In genomic region chr17:62064791-62065563, GRCh38 we compare ENCODE assay signal across 8 cellular contexts. TPM values are rescaled to one million over a fixed set of nuclear protein-coding genes. Genes with fewer than 3 reads are reported as not detected.
DNase-seq lines count a peak whose midpoint lies in the region; ATAC-seq, FAIRE-seq and TF ChIP-seq lines count a peak whose summit lies in the region.

Gene MED13 (minus strand): TSS chr17:62065278. CDS start chr17:62065205, 73 bp downstream.

- peak; percentile 57 for DNase-seq in NCI-H146 (lab: John Stamatoyannopoulos, UW)
- no peak for DNase-seq in NCI-H146 treated with DMSO at 0.1 percent for 48 hours (lab: John Stamatoyannopoulos, UW; ENCODE audit: unreplicated experiment)
- DNase-seq in activated naive CD8-positive, alpha-beta T cell treated with anti-CD3 and anti-CD28 coated beads for 36 hours: peak; percentile 57
- DNase-seq in Right ventricle myocardium inferior (ENCODE audit: missing footprints): peak; percentile 81
- peak; percentile 84 to 92 (median 88) for DNase-seq in pancreas
- peak; percentile 62 to 82 for DNase-seq in tibial artery

- H3K27ac Mint-ChIP-seq in activated naive CD8-positive, alpha-beta T cell treated with anti-CD3 and anti-CD28 coated beads for 36 hours: peak within 1 kb of the TSS; percentile 98

- H3K9me2 ChIP-seq in SU-DHL-6 (replicated peaks; ENCODE audit: insufficient read depth, low read length): no peaks in the 10 kb centered on the region

- peaks cover 31% of the 10 kb centered on the region for H3K4me1 Mint-ChIP-seq in activated naive CD8-positive, alpha-beta T cell treated with anti-CD3 and anti-CD28 coated beads for 36 hours

- peaks cover 5% of the 10 kb centered on the region; the same call in 1 of the 2 replicates for H3F3A ChIP-seq in SU-DHL-6 (ENCODE audit: insufficient read depth)

- no peaks in the 10 kb centered on the region for H3K27me3 Mint-ChIP-seq in activated naive CD8-positive, alpha-beta T cell treated with anti-CD3 and anti-CD28 coated beads for 36 hours

- H3K27me3 ChIP-seq in SU-DHL-6 (ENCODE audit: low read length): no peaks in the 10 kb centered on the region
- no peaks in the 10 kb centered on the region for H3K27me3 ChIP-seq in pancreas
- no peaks in the 10 kb centered on the region for H3K27me3 ChIP-seq in tibial artery

- H3K9me3 ChIP-seq in SU-DHL-6 (ENCODE audit: insufficient read depth, low read length): no peaks in the 10 kb centered on the region
- no peaks in the 10 kb centered on the region for H3K9me3 ChIP-seq in pancreas
- no peaks in the 10 kb centered on the region for H3K9me3 ChIP-seq in tibial artery

- no peak for TF ChIP-seq CTCF in SU-DHL-6 (IDR thresholded peaks at IDR 0.05; ENCODE audit: insufficient read depth, low read length, poor library complexity, severe bottlenecking)
- no peak for TF ChIP-seq CTCF in pancreas (IDR thresholded peaks at IDR 0.05)
- no peak for TF ChIP-seq CTCF in tibial artery (IDR thresholded peaks at IDR 0.05)

- H3K4me3 Mint-ChIP-seq in activated naive CD8-positive, alpha-beta T cell treated with anti-CD3 and anti-CD28 coated beads for 36 hours: peak within 1 kb of the TSS; percentile 98

- FAIRE-seq in pancreas (lab: Jason Lieb, UNC): no peak

- ATAC-seq in HG03439 (IDR thresholded peaks at IDR 0.05; ENCODE audit: unreplicated experiment) (peak; percentile 23), Right ventricle myocardium inferior (peak; percentile 53), pancreas (peak; percentile 76 to 81 (median 78))

- H3K36me3 ChIP-seq in SU-DHL-6 (ENCODE audit: low read length) (peaks cover 21% of the 10 kb centered on the region), pancreas (no peaks in the 10 kb centered on the region), tibial artery (peaks cover 0 to 9% (median 4%) of the 10 kb centered on the region in 3 donors)

- H3K27ac ChIP-seq in SU-DHL-6 (ENCODE audit: low read depth, low read length) (peak within 1 kb of the TSS; percentile 85), pancreas (peak within 1 kb of the TSS; percentile 92 to 99 (median 98)), tibial artery (peak within 1 kb of the TSS; percentile 93 to 98)

- H3K9ac ChIP-seq in SU-DHL-6 (ENCODE audit: low read length): peak within 1 kb of the TSS; percentile 98

- H3K79me2 ChIP-seq in SU-DHL-6 (ENCODE audit: insufficient read depth, low read length): peaks cover 55% of the 10 kb centered on the region

- no peaks in the 10 kb centered on the region for H3K9me3 Mint-ChIP-seq in activated naive CD8-positive, alpha-beta T cell treated with anti-CD3 and anti-CD28 coated beads for 36 hours

- peak within 1 kb of the TSS; percentile 98 for H2AFZ ChIP-seq in SU-DHL-6 (ENCODE audit: low read depth, low read length, severe bottlenecking)

- peaks cover 15% of the 10 kb centered on the region for H4K20me1 ChIP-seq in SU-DHL-6 (ENCODE audit: low read depth, low read length)

- 0 to 1% methylated on average over 27 to 74 of the region's 79 CpGs for WGBS in pancreas, 2 donors

- H3K4me2 ChIP-seq in SU-DHL-6 (ENCODE audit: low read depth, low read length, poor library complexity, severe bottlenecking): peak within 1 kb of the TSS; percentile 100

- intact Hi-C loops in Right ventricle myocardium inferior (cut with DNase I) (loop anchor here (1.0 to 5.0 kb wide), 2 partner anchors 68 to 137 kb away; no protein-coding TSS in a partner anchor), pancreas (cut with DNase I) (no loop called here), tibial artery (cut with DNase I; ENCODE audit: low total_unique reads) (loop anchor here (5.0 kb wide), 2 partner anchors 138 to 653 kb away; partner anchors contain the start of gene INTS2)

- H3K4me1 ChIP-seq in pancreas (peaks cover 30 to 39% (median 36%) of the 10 kb centered on the region in 3 donors), tibial artery (peaks cover 0 to 38% (median 30%) of the 10 kb centered on the region in 4 donors)

- H3K4me3 ChIP-seq in SU-DHL-6 (ENCODE audit: insufficient read depth, low read length, poor library complexity, severe bottlenecking) (peak within 1 kb of the TSS; percentile 100), pancreas (peak within 1 kb of the TSS; percentile 56 to 99 (median 87)), tibial artery (peak within 1 kb of the TSS; percentile 68 to 99)

- H3K36me3 Mint-ChIP-seq in activated naive CD8-positive, alpha-beta T cell treated with anti-CD3 and anti-CD28 coated beads for 36 hours: peaks cover 18% of the 10 kb centered on the region

RNA-seq across cellular contexts. Expression of gene MED13, which starts in this region (rescaled TPM):
- total RNA-seq in activated naive CD8-positive, alpha-beta T cell treated with anti-CD3 and anti-CD28 coated beads for 36 hours: 10 to 100 TPM; 37.8 to 39.1 TPM
- total RNA-seq in Right ventricle myocardium inferior (28.3 TPM), pancreas (10 to 100 TPM; 27.4 to 39.8 (median 29.2) TPM)
- 1 to 10 TPM; 5.0 to 5.9 TPM for polyA plus RNA-seq in pancreas

Comparison
In these comparisons a context has a peak if more than half of its experiments do, and no peak if none do; other contexts are left out.
1. ATAC-seq: peak in every context shown above with its lines; median percentile 78 in pancreas; 53 in Right ventricle myocardium inferior; 23 in HG03439.
2. intact Hi-C loops: an anchor here in Right ventricle myocardium inferior (1.0 to 5.0 kb wide) and tibial artery (5.0 kb wide); none called in pancreas.